In genomic region chr10:17209302-17209701, GRCh38 we compare ENCODE assay signal across 30 cellular contexts. TPM values are rescaled to one million over a fixed set of nuclear protein-coding genes. Genes with fewer than 3 reads are reported as not detected.
DNase-seq lines count a peak whose midpoint lies in the region; ATAC-seq, FAIRE-seq and TF ChIP-seq lines count a peak whose summit lies in the region.
"Had no signal": no experiment of that assay in that cellular context is flagged by ENCODE, and none has a peak within 500 bp of the region (broad histone marks: within the 10 kb centered on the region; RNA-seq: fewer than 3 reads in every experiment).

No MANE protein-coding gene starts in this region.

- H3K4me1 ChIP-seq in thoracic aorta (ENCODE audit: control insufficient read depth in 1 of 2, low read depth in 2 of 2) (peaks cover 32 to 61% of the 10 kb centered on the region in 2 donors), testis (no peaks in the 10 kb centered on the region)
- H3K4me1 ChIP-seq: left ventricle myocardium inferior, psoas muscle had no signal

- peak overlapping the region; percentile 28 for H3K4me3 ChIP-seq in thoracic aorta
- H3K4me3 ChIP-seq in testis: no peak overlapping the region
- H3K4me3 ChIP-seq: left ventricle myocardium inferior, psoas muscle, upper lobe of left lung had no signal

- WGBS in testis, 2 donors: 65 to 78% methylated on average over 1 of the region's 1 CpG

- TF ChIP-seq POLR2A in H54 (IDR thresholded peaks at IDR 0.05; ENCODE audit: low read depth, low read length): no peak
- no peak for TF ChIP-seq POLR2A in testis (IDR thresholded peaks at IDR 0.05)

- peak; percentile 71 for FAIRE-seq in H54 (lab: Jason Lieb, UNC)

- H3K9me3 ChIP-seq in thoracic aorta (no peaks in the 10 kb centered on the region), testis (no peaks in the 10 kb centered on the region)
- H3K9me3 ChIP-seq: left ventricle myocardium inferior, neutrophil, psoas muscle, upper lobe of left lung had no signal

- H3K36me3 ChIP-seq in thoracic aorta: no peaks in the 10 kb centered on the region
- H3K36me3 ChIP-seq in testis (ENCODE audit: low read depth, missing control alignments): no peaks in the 10 kb centered on the region
- H3K36me3 ChIP-seq: left ventricle myocardium inferior, neutrophil, upper lobe of left lung had no signal

- TF ChIP-seq CTCF in thoracic aorta (IDR thresholded peaks at IDR 0.05) (no peak), testis (IDR thresholded peaks at IDR 0.05) (no peak)

- intact Hi-C loops in testis (cut with DNase I; ENCODE audit: low total_unique reads): no loop called here

- peak overlapping the region in 1 of 2 donors; percentile 66 for H3K27ac ChIP-seq in thoracic aorta
- H3K27ac ChIP-seq in testis: no peak overlapping the region
- H3K27ac ChIP-seq: C4-2B, left ventricle myocardium inferior, neutrophil, psoas muscle, upper lobe of left lung had no signal

- no peaks in the 10 kb centered on the region for H3K27me3 ChIP-seq in thoracic aorta (replicated peaks; ENCODE audit: insufficient read depth)
- H3K27me3 ChIP-seq in testis: no peaks in the 10 kb centered on the region
- H3K27me3 ChIP-seq: neutrophil, upper lobe of left lung had no signal

- ATAC-seq in SK-N-SH treated with all-trans-retinoic acid at 6 μM for 48 hours (0 out of 3 replicates have a peak, but pooled peaks have one; percentile 5), thoracic aorta (ENCODE audit: insufficient number of reproducible peaks, low FRiP score, low read depth) (no peak)
- ATAC-seq: activated CD4-positive, alpha-beta T cell treated with anti-CD3 and anti-CD28 coated beads for 36 hours; activated CD8-positive, alpha-beta T cell treated with anti-CD3 and anti-CD28 coated beads for 36 hours; activated T-helper 17 cell treated with anti-CD3 and anti-CD28 coated beads, Interleukin-2, amount 50 U/mL, for 72 hours; psoas muscle; sciatic nerve; stimulated activated memory B cell treated with anti-CD40 and anti-IgM and Interleukin-4, amounts not matched to agents 10 μg/mL and 1 μg/mL and 100 μg/mL, for 72 hours had no signal

- no peak for DNase-seq in H54 (ENCODE audit: insufficient read length, low spot score)
- DNase-seq in kidney glomerular epithelial cell (lab: John Stamatoyannopoulos, UW): peak; percentile 35
- DNase-seq in thoracic aorta (ENCODE audit: low spot score): no peak
- no peak for DNase-seq in NCI-H1105 treated with DMSO at 0.1 percent for 48 hours (lab: John Stamatoyannopoulos, UW)
- no peak for DNase-seq in NCI-H187 (lab: John Stamatoyannopoulos, UW)
- DNase-seq in testis: no peak
- DNase-seq: activated CD4-positive, alpha-beta T cell treated with anti-CD3 and anti-CD28 coated beads for 36 hours; activated CD8-positive, alpha-beta T cell treated with anti-CD3 and anti-CD28 coated beads for 36 hours; Calu3; cortex of kidney; DMS79; effector memory CD4-positive, alpha-beta T cell; foreskin fibroblast; head of caudate nucleus; islet precursor cell; left ventricle myocardium inferior; NCI-H1417 treated with DMSO at 0.1 percent for 48 hours; NCI-H2081 treated with DMSO at 0.1 percent for 48 hours; NCI-H345; psoas muscle; SIG-M5; stimulated activated CD4-positive, alpha-beta T cell treated with anti-CD3 and anti-CD28 coated beads, Interleukin-4, amount 100 ng/mL, for 4 hours; T-helper 9 cell; upper lobe of left lung had no signal

TF ChIP-seq in SK-N-SH treated with all-trans-retinoic acid at 6 μM for 48 hours, 23 proteins besides CTCF, POLR2A, EP300 and RAD21:
- TF ChIP-seq GLIS3 (CRISPR knock-in tag; IDR thresholded peaks at IDR 0.05): no peak
- TF ChIP-seq POU6F1 (CRISPR knock-in tag; IDR thresholded peaks at IDR 0.05; ENCODE audit: borderline replicate concordance, low read depth): no peak
- TF ChIP-seq SNAI2 (CRISPR knock-in tag; IDR thresholded peaks at IDR 0.05): no peak
- no peak for TF ChIP-seq TSHZ2 (CRISPR knock-in tag; IDR thresholded peaks at IDR 0.05)
- TF ChIP-seq, protein P1, sequence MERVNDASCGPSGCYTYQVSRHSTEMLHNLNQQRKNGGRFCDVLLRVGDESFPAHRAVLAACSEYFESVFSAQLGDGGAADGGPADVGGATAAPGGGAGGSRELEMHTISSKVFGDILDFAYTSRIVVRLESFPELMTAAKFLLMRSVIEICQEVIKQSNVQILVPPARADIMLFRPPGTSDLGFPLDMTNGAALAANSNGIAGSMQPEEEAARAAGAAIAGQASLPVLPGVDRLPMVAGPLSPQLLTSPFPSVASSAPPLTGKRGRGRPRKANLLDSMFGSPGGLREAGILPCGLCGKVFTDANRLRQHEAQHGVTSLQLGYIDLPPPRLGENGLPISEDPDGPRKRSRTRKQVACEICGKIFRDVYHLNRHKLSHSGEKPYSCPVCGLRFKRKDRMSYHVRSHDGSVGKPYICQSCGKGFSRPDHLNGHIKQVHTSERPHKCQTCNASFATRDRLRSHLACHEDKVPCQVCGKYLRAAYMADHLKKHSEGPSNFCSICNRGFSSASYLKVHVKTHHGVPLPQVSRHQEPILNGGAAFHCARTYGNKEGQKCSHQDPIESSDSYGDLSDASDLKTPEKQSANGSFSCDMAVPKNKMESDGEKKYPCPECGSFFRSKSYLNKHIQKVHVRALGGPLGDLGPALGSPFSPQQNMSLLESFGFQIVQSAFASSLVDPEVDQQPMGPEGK (CRISPR knock-in tag; IDR thresholded peaks at IDR 0.05; ENCODE audit: borderline replicate concordance): no peak
- TF ChIP-seq TOX (CRISPR knock-in tag; IDR thresholded peaks at IDR 0.05; ENCODE audit: borderline replicate concordance): no peak
- TF ChIP-seq ARNTL (CRISPR knock-in tag; IDR thresholded peaks at IDR 0.05; ENCODE audit: borderline replicate concordance, low read depth): no peak
- no peak for TF ChIP-seq ZNF8 (CRISPR knock-in tag; IDR thresholded peaks at IDR 0.05)
- TF ChIP-seq PPARA (CRISPR knock-in tag; IDR thresholded peaks at IDR 0.05; ENCODE audit: borderline replicate concordance): no peak
- no peak for TF ChIP-seq CSDC2 (CRISPR knock-in tag; IDR thresholded peaks at IDR 0.05)
- TF ChIP-seq ZC3H10 (CRISPR knock-in tag; IDR thresholded peaks at IDR 0.05): no peak
- TF ChIP-seq, protein P2, sequence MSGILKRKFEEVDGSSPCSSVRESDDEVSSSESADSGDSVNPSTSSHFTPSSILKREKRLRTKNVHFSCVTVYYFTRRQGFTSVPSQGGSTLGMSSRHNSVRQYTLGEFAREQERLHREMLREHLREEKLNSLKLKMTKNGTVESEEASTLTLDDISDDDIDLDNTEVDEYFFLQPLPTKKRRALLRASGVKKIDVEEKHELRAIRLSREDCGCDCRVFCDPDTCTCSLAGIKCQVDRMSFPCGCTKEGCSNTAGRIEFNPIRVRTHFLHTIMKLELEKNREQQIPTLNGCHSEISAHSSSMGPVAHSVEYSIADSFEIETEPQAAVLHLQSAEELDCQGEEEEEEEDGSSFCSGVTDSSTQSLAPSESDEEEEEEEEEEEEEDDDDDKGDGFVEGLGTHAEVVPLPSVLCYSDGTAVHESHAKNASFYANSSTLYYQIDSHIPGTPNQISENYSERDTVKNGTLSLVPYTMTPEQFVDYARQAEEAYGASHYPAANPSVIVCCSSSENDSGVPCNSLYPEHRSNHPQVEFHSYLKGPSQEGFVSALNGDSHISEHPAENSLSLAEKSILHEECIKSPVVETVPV (CRISPR knock-in tag; IDR thresholded peaks at IDR 0.05): no peak
- TF ChIP-seq OSR1 (CRISPR knock-in tag; IDR thresholded peaks at IDR 0.05): no peak
- TF ChIP-seq ESRRG (CRISPR knock-in tag; IDR thresholded peaks at IDR 0.05): no peak
- TF ChIP-seq ZFP3 (CRISPR knock-in tag; IDR thresholded peaks at IDR 0.05): no peak
- no peak for TF ChIP-seq TCF4 (CRISPR knock-in tag; IDR thresholded peaks at IDR 0.05; ENCODE audit: borderline replicate concordance)

RNA-seq across cellular contexts. Expression of gene TRDMT1, which starts 7.8 kb away (rescaled TPM):
- total RNA-seq in thoracic aorta: 10 to 100 TPM; 12.3 to 21.0 TPM
- 10 to 100 TPM in 1 of 2 donors, 1 to 10 TPM in 1; 9.7 to 12.1 TPM for total RNA-seq in testis
- polyA plus RNA-seq in testis (ENCODE audit: insufficient read depth, low read depth, low replicate concordance): 6.9 TPM

RNA-seq across cellular contexts. Expression of gene VIM, which starts 18.7 kb away (rescaled TPM):
- total RNA-seq in thoracic aorta: 1,000 to 10,000 TPM; 5,884 to 8,033 TPM
- 1,000 to 10,000 TPM in 1 of 2 donors, 100 to 1,000 TPM in 1; 758 to 1,483 TPM for total RNA-seq in testis
- 938 TPM for polyA plus RNA-seq in testis (ENCODE audit: insufficient read depth, low read depth, low replicate concordance)
